Comparison of ENCODE assay signal across 28 cellular contexts in the genomic region with DNA sequence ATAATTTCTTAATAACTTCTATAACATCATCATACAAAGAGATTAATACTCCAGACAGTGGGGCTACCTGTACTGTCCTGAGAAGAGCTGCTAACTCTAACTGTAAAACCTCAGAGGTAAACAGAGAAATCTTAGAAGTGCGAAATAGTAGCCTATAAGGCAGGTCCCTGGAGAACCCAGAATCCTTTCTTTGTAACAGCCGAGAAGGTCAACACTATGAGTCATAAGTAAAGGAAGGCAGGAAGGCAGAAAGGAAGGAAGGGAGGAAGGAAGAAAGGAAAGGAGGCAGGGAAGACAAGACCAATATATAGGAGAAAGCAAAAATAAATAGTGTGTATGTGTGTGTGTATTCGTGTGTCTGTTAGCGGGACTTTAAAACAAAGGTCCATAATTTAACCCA.
"Had no signal": no experiment of that assay in that cellular context is flagged by ENCODE, and none has a peak within 500 bp of the region (broad histone marks: within the 10 kb centered on the region; RNA-seq: fewer than 3 reads in every experiment).

No MANE protein-coding gene starts in this region.

- H3K36me3 Mint-ChIP-seq: activated naive CD4-positive, alpha-beta T cell treated with anti-CD3 and anti-CD28 coated beads, Interleukin-2, amount 10 ng/mL, durations not matched to agents 7 days and 5 days; naive thymus-derived CD8-positive, alpha-beta T cell had no signal

- FAIRE-seq: islet of Langerhans had no signal

- ATAC-seq: activated CD4-positive, CD25-positive, alpha-beta regulatory T cell treated with anti-CD3 and anti-CD28 coated beads, Interleukin-2, amount 50 U/mL, for 24 hours; activated naive CD8-positive, alpha-beta T cell treated with anti-CD3 and anti-CD28 coated beads, Interleukin-2, amount 50 U/mL, for 24 hours; left cardiac atrium; naive thymus-derived CD8-positive, alpha-beta T cell; sciatic nerve; stimulated activated naive CD8-positive, alpha-beta T cell treated with anti-CD3 and anti-CD28 coated beads, Interleukin-15, amount 100 ng/mL, for 72 hours had no signal

- H3K4me1 ChIP-seq: colonic mucosa, parathyroid adenoma, suprapubic skin, transverse colon, vagina had no signal

- H3K27ac Mint-ChIP-seq: activated naive CD4-positive, alpha-beta T cell treated with anti-CD3 and anti-CD28 coated beads, Interleukin-2, amount 10 ng/mL, durations not matched to agents 7 days and 5 days; activated naive CD8-positive, alpha-beta T cell treated with anti-CD3 and anti-CD28 coated beads, Interleukin-2, amount 50 U/mL, for 24 hours; naive thymus-derived CD8-positive, alpha-beta T cell; stimulated activated naive CD8-positive, alpha-beta T cell treated with anti-CD3 and anti-CD28 coated beads, Interleukin-15, amount 100 ng/mL, for 72 hours had no signal

- H3K4me3 Mint-ChIP-seq: activated naive CD4-positive, alpha-beta T cell treated with anti-CD3 and anti-CD28 coated beads, Interleukin-2, amount 10 ng/mL, durations not matched to agents 7 days and 5 days; activated naive CD8-positive, alpha-beta T cell treated with anti-CD3 and anti-CD28 coated beads, Interleukin-2, amount 50 U/mL, for 24 hours; central memory CD8-positive, alpha-beta T cell; naive thymus-derived CD8-positive, alpha-beta T cell; stimulated activated naive CD8-positive, alpha-beta T cell treated with anti-CD3 and anti-CD28 coated beads, Interleukin-15, amount 100 ng/mL, for 72 hours had no signal

- H3K4me3 ChIP-seq: colonic mucosa, smooth muscle cell, suprapubic skin, transverse colon, vagina had no signal

- H3K4me2 ChIP-seq: smooth muscle cell had no signal

- H3K4me1 Mint-ChIP-seq: activated naive CD4-positive, alpha-beta T cell treated with anti-CD3 and anti-CD28 coated beads, Interleukin-2, amount 10 ng/mL, durations not matched to agents 7 days and 5 days; activated naive CD8-positive, alpha-beta T cell treated with anti-CD3 and anti-CD28 coated beads, Interleukin-2, amount 50 U/mL, for 24 hours; central memory CD8-positive, alpha-beta T cell; naive thymus-derived CD8-positive, alpha-beta T cell; stimulated activated naive CD8-positive, alpha-beta T cell treated with anti-CD3 and anti-CD28 coated beads, Interleukin-15, amount 100 ng/mL, for 72 hours had no signal

- H3K36me3 ChIP-seq: brain microvascular endothelial cell, colonic mucosa, neutrophil, suprapubic skin, transverse colon, vagina had no signal

- H3K27ac ChIP-seq: brain microvascular endothelial cell, colonic mucosa, neutrophil, parathyroid adenoma, suprapubic skin, transverse colon, vagina had no signal

- H3K9me3 ChIP-seq: colonic mucosa, neutrophil, transverse colon, vagina had no signal

- H3K27me3 Mint-ChIP-seq: activated naive CD4-positive, alpha-beta T cell treated with anti-CD3 and anti-CD28 coated beads, Interleukin-2, amount 10 ng/mL, durations not matched to agents 7 days and 5 days; activated naive CD8-positive, alpha-beta T cell treated with anti-CD3 and anti-CD28 coated beads, Interleukin-2, amount 50 U/mL, for 24 hours; central memory CD8-positive, alpha-beta T cell; naive thymus-derived CD8-positive, alpha-beta T cell; stimulated activated naive CD8-positive, alpha-beta T cell treated with anti-CD3 and anti-CD28 coated beads, Interleukin-15, amount 100 ng/mL, for 72 hours had no signal

- DNase-seq: activated CD8-positive, alpha-beta memory T cell treated with anti-CD3 and anti-CD28 coated beads for 24 hours; activated CD8-positive, alpha-beta memory T cell treated with anti-CD3 and anti-CD28 coated beads, Interleukin-2, amount 50 U/mL, for 48 hours; activated effector memory CD4-positive, alpha-beta T cell treated with Interleukin-2 at 50 U/mL for 16 hours; activated naive CD4-positive, alpha-beta T cell treated with anti-CD3 and anti-CD28 coated beads, Interleukin-2, amount 10 ng/mL, durations not matched to agents 7 days and 5 days; activated naive CD8-positive, alpha-beta T cell treated with anti-CD3 and anti-CD28 coated beads, Interleukin-2, amount 50 U/mL, for 24 hours; activated T-cell treated with anti-CD3 and anti-CD28 coated beads, Interleukin-2, amount 50 U/mL, for 48 hours; anterior cingulate cortex; brain microvascular endothelial cell; colonic mucosa; erythroblast; foreskin melanocyte; hypothalamus; left cardiac atrium; mesenchymal stem cell; naive thymus-derived CD8-positive, alpha-beta T cell; stimulated activated CD4-positive, alpha-beta T cell treated with anti-CD3 and anti-CD28 coated beads, Interleukin-4, amount 100 ng/mL, for 1 hour; stimulated activated naive CD8-positive, alpha-beta T cell treated with anti-CD3 and anti-CD28 coated beads, Interleukin-15, amount 100 ng/mL, for 72 hours; T1000; transverse colon had no signal

- H3K27me3 ChIP-seq: brain microvascular endothelial cell, colonic mucosa, neutrophil, suprapubic skin, transverse colon, vagina had no signal

- H3K9ac ChIP-seq: parathyroid adenoma had no signal
